1 cellular context compared by ENCODE assay signal in the genomic region with DNA sequence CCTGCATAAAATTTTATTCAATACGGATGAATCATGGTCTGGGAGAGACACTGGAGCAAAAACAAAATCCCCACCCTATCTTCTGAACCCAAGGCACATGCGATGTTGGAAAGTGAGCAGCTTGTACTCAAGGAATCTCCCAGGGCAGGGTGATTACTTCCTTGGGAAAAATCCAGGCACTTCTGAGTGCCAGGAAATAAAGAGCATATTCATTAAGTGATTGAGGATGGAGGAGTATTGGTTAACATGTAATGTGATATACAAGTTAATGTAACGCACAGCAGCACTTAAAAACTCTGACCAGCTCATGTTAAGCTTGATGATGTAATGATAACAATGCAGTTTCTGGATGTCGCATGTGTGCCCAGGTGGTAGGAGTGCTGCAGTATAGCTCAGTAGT.
TF ChIP-seq lines count a peak whose summit lies in the region.

No MANE protein-coding gene starts in this region.

TF ChIP-seq in HEK293, 187 proteins besides CTCF, POLR2A, EP300 and RAD21 (continued from another document and continues in another):
- TF ChIP-seq, protein P1, sequence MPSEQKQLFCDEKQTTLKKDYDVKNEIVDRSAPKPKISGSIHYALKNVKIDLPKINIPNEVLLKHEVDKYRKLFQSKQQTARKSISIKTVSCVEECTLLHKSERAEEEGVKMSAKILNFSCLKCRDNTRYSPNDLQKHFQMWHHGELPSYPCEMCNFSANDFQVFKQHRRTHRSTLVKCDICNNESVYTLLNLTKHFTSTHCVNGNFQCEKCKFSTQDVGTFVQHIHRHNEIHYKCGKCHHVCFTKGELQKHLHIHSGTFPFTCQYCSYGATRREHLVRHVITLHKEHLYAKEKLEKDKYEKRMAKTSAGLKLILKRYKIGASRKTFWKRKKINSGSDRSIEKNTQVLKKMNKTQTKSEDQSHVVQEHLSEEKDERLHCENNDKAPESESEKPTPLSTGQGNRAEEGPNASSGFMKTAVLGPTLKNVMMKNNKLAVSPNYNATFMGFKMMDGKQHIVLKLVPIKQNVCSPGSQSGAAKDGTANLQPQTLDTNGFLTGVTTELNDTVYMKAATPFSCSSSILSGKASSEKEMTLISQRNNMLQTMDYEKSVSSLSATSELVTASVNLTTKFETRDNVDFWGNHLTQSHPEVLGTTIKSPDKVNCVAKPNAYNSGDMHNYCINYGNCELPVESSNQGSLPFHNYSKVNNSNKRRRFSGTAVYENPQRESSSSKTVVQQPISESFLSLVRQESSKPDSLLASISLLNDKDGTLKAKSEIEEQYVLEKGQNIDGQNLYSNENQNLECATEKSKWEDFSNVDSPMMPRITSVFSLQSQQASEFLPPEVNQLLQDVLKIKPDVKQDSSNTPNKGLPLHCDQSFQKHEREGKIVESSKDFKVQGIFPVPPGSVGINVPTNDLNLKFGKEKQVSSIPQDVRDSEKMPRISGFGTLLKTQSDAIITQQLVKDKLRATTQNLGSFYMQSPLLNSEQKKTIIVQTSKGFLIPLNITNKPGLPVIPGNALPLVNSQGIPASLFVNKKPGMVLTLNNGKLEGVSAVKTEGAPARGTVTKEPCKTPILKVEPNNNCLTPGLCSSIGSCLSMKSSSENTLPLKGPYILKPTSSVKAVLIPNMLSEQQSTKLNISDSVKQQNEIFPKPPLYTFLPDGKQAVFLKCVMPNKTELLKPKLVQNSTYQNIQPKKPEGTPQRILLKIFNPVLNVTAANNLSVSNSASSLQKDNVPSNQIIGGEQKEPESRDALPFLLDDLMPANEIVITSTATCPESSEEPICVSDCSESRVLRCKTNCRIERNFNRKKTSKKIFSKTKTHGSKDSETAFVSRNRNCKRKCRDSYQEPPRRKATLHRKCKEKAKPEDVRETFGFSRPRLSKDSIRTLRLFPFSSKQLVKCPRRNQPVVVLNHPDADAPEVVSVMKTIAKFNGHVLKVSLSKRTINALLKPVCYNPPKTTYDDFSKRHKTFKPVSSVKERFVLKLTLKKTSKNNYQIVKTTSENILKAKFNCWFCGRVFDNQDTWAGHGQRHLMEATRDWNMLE (tag by site-specific recombination; conservative IDR thresholded peaks at IDR 0.05; ENCODE audit: low read depth) = peak; percentile 38; the same call in 1 of the 2 replicates
- TF ChIP-seq, protein P2, sequence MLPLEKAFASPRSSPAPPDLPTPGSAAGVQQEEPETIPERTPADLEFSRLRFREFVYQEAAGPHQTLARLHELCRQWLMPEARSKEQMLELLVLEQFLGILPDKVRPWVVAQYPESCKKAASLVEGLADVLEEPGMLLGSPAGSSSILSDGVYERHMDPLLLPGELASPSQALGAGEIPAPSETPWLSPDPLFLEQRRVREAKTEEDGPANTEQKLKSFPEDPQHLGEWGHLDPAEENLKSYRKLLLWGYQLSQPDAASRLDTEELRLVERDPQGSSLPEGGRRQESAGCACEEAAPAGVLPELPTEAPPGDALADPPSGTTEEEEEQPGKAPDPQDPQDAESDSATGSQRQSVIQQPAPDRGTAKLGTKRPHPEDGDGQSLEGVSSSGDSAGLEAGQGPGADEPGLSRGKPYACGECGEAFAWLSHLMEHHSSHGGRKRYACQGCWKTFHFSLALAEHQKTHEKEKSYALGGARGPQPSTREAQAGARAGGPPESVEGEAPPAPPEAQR (tag by site-specific recombination; IDR thresholded peaks at IDR 0.05) = no peak
- TF ChIP-seq ZNF211 (tag by site-specific recombination; IDR thresholded peaks at IDR 0.05; ENCODE audit: low read depth) (no peak), ZNF670 (tag by site-specific recombination; IDR thresholded peaks at IDR 0.05; ENCODE audit: low read depth) (no peak), BCL11B (tag by site-specific recombination; IDR thresholded peaks at IDR 0.05; ENCODE audit: low read depth) (no peak), YY1 (tag by site-specific recombination; IDR thresholded peaks at IDR 0.05) (no peak), ZNF530 (tag by site-specific recombination; IDR thresholded peaks at IDR 0.05; ENCODE audit: low read depth) (no peak), ZNF140 (tag by site-specific recombination; IDR thresholded peaks at IDR 0.05) (no peak), ZNF132 (tag by site-specific recombination; IDR thresholded peaks at IDR 0.05; ENCODE audit: borderline replicate concordance) (no peak), ZNF830 (tag by site-specific recombination; IDR thresholded peaks at IDR 0.05; ENCODE audit: low read depth) (no peak), GFI1B (tag by site-specific recombination; IDR thresholded peaks at IDR 0.05) (no peak), ZNF629 (tag by site-specific recombination; IDR thresholded peaks at IDR 0.05) (peak; percentile 91), ZNF624 (tag by site-specific recombination; IDR thresholded peaks at IDR 0.05) (no peak), ZNF350 (tag by site-specific recombination; IDR thresholded peaks at IDR 0.05) (no peak), ZNF2 (tag by site-specific recombination; IDR thresholded peaks at IDR 0.05) (no peak), ZNF792 (tag by site-specific recombination; IDR thresholded peaks at IDR 0.05) (no peak), OVOL3 (tag by site-specific recombination; IDR thresholded peaks at IDR 0.05) (no peak), GLIS1 (tag by site-specific recombination; IDR thresholded peaks at IDR 0.05) (no peak), KLF9 (tag by site-specific recombination; IDR thresholded peaks at IDR 0.05; ENCODE audit: low read depth) (no peak), ZNF571 (tag by site-specific recombination; IDR thresholded peaks at IDR 0.05) (no peak), ZNF501 (tag by site-specific recombination; IDR thresholded peaks at IDR 0.05) (peak; percentile 35; the same call in 1 of the 2 replicates), REPIN1 (tag by site-specific recombination; IDR thresholded peaks at IDR 0.05; ENCODE audit: low read depth) (no peak), ZNF791 (tag by site-specific recombination; IDR thresholded peaks at IDR 0.05) (no peak), ZNF324 (tag by site-specific recombination; IDR thresholded peaks at IDR 0.05) (no peak), EGR2 (tag by site-specific recombination; IDR thresholded peaks at IDR 0.05; ENCODE audit: low read depth) (no peak), ZNF660 (tag by site-specific recombination; IDR thresholded peaks at IDR 0.05) (peak; percentile 74)
- TF ChIP-seq, protein P3, sequence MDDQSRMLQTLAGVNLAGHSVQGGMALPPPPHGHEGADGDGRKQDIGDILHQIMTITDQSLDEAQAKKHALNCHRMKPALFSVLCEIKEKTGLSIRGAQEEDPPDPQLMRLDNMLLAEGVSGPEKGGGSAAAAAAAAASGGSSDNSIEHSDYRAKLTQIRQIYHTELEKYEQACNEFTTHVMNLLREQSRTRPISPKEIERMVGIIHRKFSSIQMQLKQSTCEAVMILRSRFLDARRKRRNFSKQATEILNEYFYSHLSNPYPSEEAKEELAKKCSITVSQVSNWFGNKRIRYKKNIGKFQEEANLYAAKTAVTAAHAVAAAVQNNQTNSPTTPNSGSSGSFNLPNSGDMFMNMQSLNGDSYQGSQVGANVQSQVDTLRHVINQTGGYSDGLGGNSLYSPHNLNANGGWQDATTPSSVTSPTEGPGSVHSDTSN (CRISPR knock-in tag; IDR thresholded peaks at IDR 0.05) = no peak
- TF ChIP-seq, protein P4, sequence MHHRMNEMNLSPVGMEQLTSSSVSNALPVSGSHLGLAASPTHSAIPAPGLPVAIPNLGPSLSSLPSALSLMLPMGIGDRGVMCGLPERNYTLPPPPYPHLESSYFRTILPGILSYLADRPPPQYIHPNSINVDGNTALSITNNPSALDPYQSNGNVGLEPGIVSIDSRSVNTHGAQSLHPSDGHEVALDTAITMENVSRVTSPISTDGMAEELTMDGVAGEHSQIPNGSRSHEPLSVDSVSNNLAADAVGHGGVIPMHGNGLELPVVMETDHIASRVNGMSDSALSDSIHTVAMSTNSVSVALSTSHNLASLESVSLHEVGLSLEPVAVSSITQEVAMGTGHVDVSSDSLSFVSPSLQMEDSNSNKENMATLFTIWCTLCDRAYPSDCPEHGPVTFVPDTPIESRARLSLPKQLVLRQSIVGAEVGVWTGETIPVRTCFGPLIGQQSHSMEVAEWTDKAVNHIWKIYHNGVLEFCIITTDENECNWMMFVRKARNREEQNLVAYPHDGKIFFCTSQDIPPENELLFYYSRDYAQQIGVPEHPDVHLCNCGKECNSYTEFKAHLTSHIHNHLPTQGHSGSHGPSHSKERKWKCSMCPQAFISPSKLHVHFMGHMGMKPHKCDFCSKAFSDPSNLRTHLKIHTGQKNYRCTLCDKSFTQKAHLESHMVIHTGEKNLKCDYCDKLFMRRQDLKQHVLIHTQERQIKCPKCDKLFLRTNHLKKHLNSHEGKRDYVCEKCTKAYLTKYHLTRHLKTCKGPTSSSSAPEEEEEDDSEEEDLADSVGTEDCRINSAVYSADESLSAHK (tag by site-specific recombination; IDR thresholded peaks at IDR 0.05) = no peak
- TF ChIP-seq, protein P5, sequence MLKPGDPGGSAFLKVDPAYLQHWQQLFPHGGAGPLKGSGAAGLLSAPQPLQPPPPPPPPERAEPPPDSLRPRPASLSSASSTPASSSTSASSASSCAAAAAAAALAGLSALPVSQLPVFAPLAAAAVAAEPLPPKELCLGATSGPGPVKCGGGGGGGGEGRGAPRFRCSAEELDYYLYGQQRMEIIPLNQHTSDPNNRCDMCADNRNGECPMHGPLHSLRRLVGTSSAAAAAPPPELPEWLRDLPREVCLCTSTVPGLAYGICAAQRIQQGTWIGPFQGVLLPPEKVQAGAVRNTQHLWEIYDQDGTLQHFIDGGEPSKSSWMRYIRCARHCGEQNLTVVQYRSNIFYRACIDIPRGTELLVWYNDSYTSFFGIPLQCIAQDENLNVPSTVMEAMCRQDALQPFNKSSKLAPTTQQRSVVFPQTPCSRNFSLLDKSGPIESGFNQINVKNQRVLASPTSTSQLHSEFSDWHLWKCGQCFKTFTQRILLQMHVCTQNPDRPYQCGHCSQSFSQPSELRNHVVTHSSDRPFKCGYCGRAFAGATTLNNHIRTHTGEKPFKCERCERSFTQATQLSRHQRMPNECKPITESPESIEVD (tag by site-specific recombination; IDR thresholded peaks at IDR 0.05) = peak; percentile 88
- TF ChIP-seq, protein P6, sequence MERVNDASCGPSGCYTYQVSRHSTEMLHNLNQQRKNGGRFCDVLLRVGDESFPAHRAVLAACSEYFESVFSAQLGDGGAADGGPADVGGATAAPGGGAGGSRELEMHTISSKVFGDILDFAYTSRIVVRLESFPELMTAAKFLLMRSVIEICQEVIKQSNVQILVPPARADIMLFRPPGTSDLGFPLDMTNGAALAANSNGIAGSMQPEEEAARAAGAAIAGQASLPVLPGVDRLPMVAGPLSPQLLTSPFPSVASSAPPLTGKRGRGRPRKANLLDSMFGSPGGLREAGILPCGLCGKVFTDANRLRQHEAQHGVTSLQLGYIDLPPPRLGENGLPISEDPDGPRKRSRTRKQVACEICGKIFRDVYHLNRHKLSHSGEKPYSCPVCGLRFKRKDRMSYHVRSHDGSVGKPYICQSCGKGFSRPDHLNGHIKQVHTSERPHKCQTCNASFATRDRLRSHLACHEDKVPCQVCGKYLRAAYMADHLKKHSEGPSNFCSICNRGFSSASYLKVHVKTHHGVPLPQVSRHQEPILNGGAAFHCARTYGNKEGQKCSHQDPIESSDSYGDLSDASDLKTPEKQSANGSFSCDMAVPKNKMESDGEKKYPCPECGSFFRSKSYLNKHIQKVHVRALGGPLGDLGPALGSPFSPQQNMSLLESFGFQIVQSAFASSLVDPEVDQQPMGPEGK (tag by site-specific recombination; IDR thresholded peaks at IDR 0.05) = no peak
- TF ChIP-seq, protein P7, sequence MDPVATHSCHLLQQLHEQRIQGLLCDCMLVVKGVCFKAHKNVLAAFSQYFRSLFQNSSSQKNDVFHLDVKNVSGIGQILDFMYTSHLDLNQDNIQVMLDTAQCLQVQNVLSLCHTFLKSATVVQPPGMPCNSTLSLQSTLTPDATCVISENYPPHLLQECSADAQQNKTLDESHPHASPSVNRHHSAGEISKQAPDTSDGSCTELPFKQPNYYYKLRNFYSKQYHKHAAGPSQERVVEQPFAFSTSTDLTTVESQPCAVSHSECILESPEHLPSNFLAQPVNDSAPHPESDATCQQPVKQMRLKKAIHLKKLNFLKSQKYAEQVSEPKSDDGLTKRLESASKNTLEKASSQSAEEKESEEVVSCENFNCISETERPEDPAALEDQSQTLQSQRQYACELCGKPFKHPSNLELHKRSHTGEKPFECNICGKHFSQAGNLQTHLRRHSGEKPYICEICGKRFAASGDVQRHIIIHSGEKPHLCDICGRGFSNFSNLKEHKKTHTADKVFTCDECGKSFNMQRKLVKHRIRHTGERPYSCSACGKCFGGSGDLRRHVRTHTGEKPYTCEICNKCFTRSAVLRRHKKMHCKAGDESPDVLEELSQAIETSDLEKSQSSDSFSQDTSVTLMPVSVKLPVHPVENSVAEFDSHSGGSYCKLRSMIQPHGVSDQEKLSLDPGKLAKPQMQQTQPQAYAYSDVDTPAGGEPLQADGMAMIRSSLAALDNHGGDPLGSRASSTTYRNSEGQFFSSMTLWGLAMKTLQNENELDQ (tag by site-specific recombination; IDR thresholded peaks at IDR 0.05; ENCODE audit: low read depth) = no peak
- TF ChIP-seq, protein P8, sequence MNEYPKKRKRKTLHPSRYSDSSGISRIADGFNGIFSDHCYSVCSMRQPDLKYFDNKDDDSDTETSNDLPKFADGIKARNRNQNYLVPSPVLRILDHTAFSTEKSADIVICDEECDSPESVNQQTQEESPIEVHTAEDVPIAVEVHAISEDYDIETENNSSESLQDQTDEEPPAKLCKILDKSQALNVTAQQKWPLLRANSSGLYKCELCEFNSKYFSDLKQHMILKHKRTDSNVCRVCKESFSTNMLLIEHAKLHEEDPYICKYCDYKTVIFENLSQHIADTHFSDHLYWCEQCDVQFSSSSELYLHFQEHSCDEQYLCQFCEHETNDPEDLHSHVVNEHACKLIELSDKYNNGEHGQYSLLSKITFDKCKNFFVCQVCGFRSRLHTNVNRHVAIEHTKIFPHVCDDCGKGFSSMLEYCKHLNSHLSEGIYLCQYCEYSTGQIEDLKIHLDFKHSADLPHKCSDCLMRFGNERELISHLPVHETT (tag by site-specific recombination; IDR thresholded peaks at IDR 0.05) = 0 out of 2 replicates have a peak, but pooled peaks have one; percentile 56
- TF ChIP-seq, protein P9, sequence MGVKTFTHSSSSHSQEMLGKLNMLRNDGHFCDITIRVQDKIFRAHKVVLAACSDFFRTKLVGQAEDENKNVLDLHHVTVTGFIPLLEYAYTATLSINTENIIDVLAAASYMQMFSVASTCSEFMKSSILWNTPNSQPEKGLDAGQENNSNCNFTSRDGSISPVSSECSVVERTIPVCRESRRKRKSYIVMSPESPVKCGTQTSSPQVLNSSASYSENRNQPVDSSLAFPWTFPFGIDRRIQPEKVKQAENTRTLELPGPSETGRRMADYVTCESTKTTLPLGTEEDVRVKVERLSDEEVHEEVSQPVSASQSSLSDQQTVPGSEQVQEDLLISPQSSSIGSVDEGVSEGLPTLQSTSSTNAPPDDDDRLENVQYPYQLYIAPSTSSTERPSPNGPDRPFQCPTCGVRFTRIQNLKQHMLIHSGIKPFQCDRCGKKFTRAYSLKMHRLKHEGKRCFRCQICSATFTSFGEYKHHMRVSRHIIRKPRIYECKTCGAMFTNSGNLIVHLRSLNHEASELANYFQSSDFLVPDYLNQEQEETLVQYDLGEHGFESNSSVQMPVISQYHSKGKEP (tag by site-specific recombination; IDR thresholded peaks at IDR 0.05) = peak; percentile 93
- TF ChIP-seq, protein P10, sequence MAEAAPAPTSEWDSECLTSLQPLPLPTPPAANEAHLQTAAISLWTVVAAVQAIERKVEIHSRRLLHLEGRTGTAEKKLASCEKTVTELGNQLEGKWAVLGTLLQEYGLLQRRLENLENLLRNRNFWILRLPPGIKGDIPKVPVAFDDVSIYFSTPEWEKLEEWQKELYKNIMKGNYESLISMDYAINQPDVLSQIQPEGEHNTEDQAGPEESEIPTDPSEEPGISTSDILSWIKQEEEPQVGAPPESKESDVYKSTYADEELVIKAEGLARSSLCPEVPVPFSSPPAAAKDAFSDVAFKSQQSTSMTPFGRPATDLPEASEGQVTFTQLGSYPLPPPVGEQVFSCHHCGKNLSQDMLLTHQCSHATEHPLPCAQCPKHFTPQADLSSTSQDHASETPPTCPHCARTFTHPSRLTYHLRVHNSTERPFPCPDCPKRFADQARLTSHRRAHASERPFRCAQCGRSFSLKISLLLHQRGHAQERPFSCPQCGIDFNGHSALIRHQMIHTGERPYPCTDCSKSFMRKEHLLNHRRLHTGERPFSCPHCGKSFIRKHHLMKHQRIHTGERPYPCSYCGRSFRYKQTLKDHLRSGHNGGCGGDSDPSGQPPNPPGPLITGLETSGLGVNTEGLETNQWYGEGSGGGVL (tag by site-specific recombination; IDR thresholded peaks at IDR 0.05) = no peak
